In genomic region chr3:173399001-173399400, GRCh38 we compare ENCODE assay signal across 15 cellular contexts. TPM values are rescaled to one million over a fixed set of nuclear protein-coding genes. Genes with fewer than 3 reads are reported as not detected.
DNase-seq lines count a peak whose midpoint lies in the region; ATAC-seq and TF ChIP-seq lines count a peak whose summit lies in the region.
"Had no signal": no experiment of that assay in that cellular context is flagged by ENCODE, and none has a peak within 500 bp of the region (broad histone marks: within the 10 kb centered on the region; RNA-seq: fewer than 3 reads in every experiment).

No MANE protein-coding gene starts in this region.

- CTCF ChIA-PET in PC-9 (lab: Charles Lee), result no interaction called here

- ATAC-seq in GM23338 (no peak), psoas muscle (no peak)
- ATAC-seq: esophagus mucosa, PC-3 had no signal

- no peaks in the 10 kb centered on the region for H3F3A ChIP-seq in GM23338 (replicated peaks; ENCODE audit: low read depth)
- H3F3A ChIP-seq in PC-9 (ENCODE audit: insufficient read depth, low read depth), result peaks cover 6% of the 10 kb centered on the region; the same call in 1 of the 2 replicates

- no TSS peak for BruUV-seq in PC-9 (replicated peaks; lab: Mats Ljungman, UMichigan)

- H3K9me3 Mint-ChIP-seq in GM23338, result no peaks in the 10 kb centered on the region; the same call in 2 of the 3 replicates
- peaks cover 2% of the 10 kb centered on the region for H3K9me3 Mint-ChIP-seq in activated T-cell treated with anti-CD3 and anti-CD28 coated beads, Interleukin-2, amount 50 U/mL, for 24 hours

- H3K4me1 Mint-ChIP-seq in GM23338, result peaks cover 31% of the 10 kb centered on the region
- H3K4me1 Mint-ChIP-seq in activated T-cell treated with anti-CD3 and anti-CD28 coated beads, Interleukin-2, amount 50 U/mL, for 24 hours (ENCODE audit: low read depth), result peaks cover 30% of the 10 kb centered on the region

- H3K36me3 Mint-ChIP-seq in GM23338 (ENCODE audit: low read depth), result no peaks in the 10 kb centered on the region; the same call in 2 of the 3 replicates
- no peaks in the 10 kb centered on the region for H3K36me3 Mint-ChIP-seq in activated T-cell treated with anti-CD3 and anti-CD28 coated beads, Interleukin-2, amount 50 U/mL, for 24 hours (ENCODE audit: low read depth)

- no peaks in the 10 kb centered on the region for H4K20me1 ChIP-seq in GM23338 (replicated peaks; ENCODE audit: insufficient read depth)
- H4K20me1 ChIP-seq in PC-9 (ENCODE audit: insufficient read depth), result no peaks in the 10 kb centered on the region

- H3K27me3 Mint-ChIP-seq in GM23338 (ENCODE audit: insufficient read depth, low read depth, poor library complexity), result peaks cover 13% of the 10 kb centered on the region
- peaks cover 68% of the 10 kb centered on the region for H3K27me3 Mint-ChIP-seq in activated T-cell treated with anti-CD3 and anti-CD28 coated beads, Interleukin-2, amount 50 U/mL, for 24 hours

- TF ChIP-seq CTCF in GM23338 (conservative IDR thresholded peaks at IDR 0.05; ENCODE audit: low read depth in 2 of 2) (no peak), PC-9 (conservative IDR thresholded peaks at IDR 0.05) (no peak), psoas muscle (IDR thresholded peaks at IDR 0.05) (no peak)

- peaks cover 18% of the 10 kb centered on the region for H3K4me1 ChIP-seq in GM23338 (ENCODE audit: insufficient read depth)
- H3K4me1 ChIP-seq in PC-9 (replicated peaks; ENCODE audit: insufficient read depth), result peaks cover 30% of the 10 kb centered on the region
- peaks cover 11% of the 10 kb centered on the region for H3K4me1 ChIP-seq in psoas muscle

- H3K4me3 Mint-ChIP-seq in GM23338, result peak overlapping the region; percentile 94
- H3K4me3 Mint-ChIP-seq in activated T-cell treated with anti-CD3 and anti-CD28 coated beads, Interleukin-2, amount 50 U/mL, for 24 hours, result no peak overlapping the region

- H3K27me3 ChIP-seq in GM23338 (ENCODE audit: insufficient read depth) (peaks cover 23% of the 10 kb centered on the region), PC-9 (ENCODE audit: insufficient read depth, low read depth) (peaks cover 41% of the 10 kb centered on the region), psoas muscle (ENCODE audit: insufficient read depth in 3 of 3, low read length in 2 of 3) (peaks cover 0 to 40% (median 0%) of the 10 kb centered on the region in 3 donors)

- H3K36me3 ChIP-seq in GM23338 (ENCODE audit: insufficient read depth) (no peaks in the 10 kb centered on the region), PC-9 (ENCODE audit: low read depth) (no peaks in the 10 kb centered on the region), psoas muscle (ENCODE audit: insufficient read depth in 1 of 2, low read depth in 1 of 2) (no peaks in the 10 kb centered on the region)
- H3K36me3 ChIP-seq: suprapubic skin had no signal

- no peak overlapping the region for H3K27ac Mint-ChIP-seq in GM23338
- no peak overlapping the region for H3K27ac Mint-ChIP-seq in activated T-cell treated with anti-CD3 and anti-CD28 coated beads, Interleukin-2, amount 50 U/mL, for 24 hours

- peak overlapping the region; percentile 98 for H3K4me2 ChIP-seq in GM23338
- H3K4me2 ChIP-seq in PC-9, result peak overlapping the region; percentile 85; the same call in 1 of the 2 replicates

- H3K27ac ChIP-seq in GM23338 (ENCODE audit: low read depth) (no peak overlapping the region), PC-9 (no peak overlapping the region), psoas muscle (no peak overlapping the region)
- H3K27ac ChIP-seq: suprapubic skin had no signal

- H3K79me2 ChIP-seq in GM23338 (replicated peaks; ENCODE audit: insufficient read depth), result no peaks in the 10 kb centered on the region
- no peaks in the 10 kb centered on the region for H3K79me2 ChIP-seq in PC-9 (ENCODE audit: low read depth)

- WGBS in psoas muscle, 3 donors, result 82 to 95% (median 90%) methylated on average over 1 of the region's 1 CpG

- no peaks in the 10 kb centered on the region for H3K9me3 ChIP-seq in PC-9 (ENCODE audit: insufficient read depth, low read depth)
- no peaks in the 10 kb centered on the region for H3K9me3 ChIP-seq in psoas muscle
- H3K9me3 ChIP-seq: suprapubic skin had no signal

- intact Hi-C loops in PC-9 (cut with micrococcal nuclease; ENCODE audit: unreplicated experiment) (loop anchor here (5.0 to 10.0 kb wide), 3 partner anchors 554 to 1043 kb away; no protein-coding TSS in a partner anchor), psoas muscle (cut with DNase I) (no loop called here)

- DNase-seq in GM23338 (ENCODE audit: low spot score) (no peak), PC-9 (no peak), fibroblast of peridontal ligament (ENCODE audit: extremely low read depth) (peak; percentile 23), psoas muscle (no peak), SIG-M5 treated with dmso at 0.1 percent for 504 hours (lab: John Stamatoyannopoulos, UW; ENCODE audit: unreplicated experiment) (no peak), activated gamma-delta T cell treated with Interleukin-2 at 50 U/mL for 16 hours (no peak)
- DNase-seq in activated T-cell treated with anti-CD3 and anti-CD28 coated beads, Interleukin-2, amount 50 U/mL, for 24 hours, result no peak
- DNase-seq: activated CD4-positive, alpha-beta T cell treated with anti-CD3 and anti-CD28 coated beads, Interleukin-2, amount 50 U/mL, for 48 hours; activated naive CD4-positive, alpha-beta T cell treated with Interleukin-2 at 50 U/mL for 16 hours; Calu3; caudate nucleus; PC-3; T-helper 2 cell had no signal

- no peaks in the 10 kb centered on the region for H3K9me2 ChIP-seq in GM23338 (ENCODE audit: insufficient read depth)
- no peaks in the 10 kb centered on the region for H3K9me2 ChIP-seq in PC-9 (ENCODE audit: insufficient read depth)

- POLR2A ChIA-PET in PC-9 (lab: Charles Lee; ENCODE audit: unreplicated experiment), result no interaction called here

- H2AFZ ChIP-seq in GM23338 (no peak overlapping the region), PC-9 (no peak overlapping the region)

- H3K4me3 ChIP-seq in GM23338 (peak overlapping the region; percentile 81), PC-9 (no peak overlapping the region), psoas muscle (peak overlapping the region; percentile 73)

TF ChIP-seq in GM23338, 12 proteins besides CTCF, POLR2A, EP300 and RAD21 (continues in another document):
- TF ChIP-seq REST (IDR thresholded peaks at IDR 0.05; ENCODE audit: unreplicated experiment), result no peak
- no peak for TF ChIP-seq EZH2 (IDR thresholded peaks at IDR 0.05; ENCODE audit: low read depth, unreplicated experiment)
- TF ChIP-seq ETS1 (IDR thresholded peaks at IDR 0.05), result no peak
- no peak for TF ChIP-seq JUNB (IDR thresholded peaks at IDR 0.05; ENCODE audit: unreplicated experiment)

RNA-seq across cellular contexts. Expression of gene NLGN1, which starts 1.5 kb away (rescaled TPM):
- 9.6 and 18.6 TPM in 2 replicates for total RNA-seq in GM23338 (2014; rRNA removed; shearing (Covaris generic))
- polyA plus RNA-seq in GM23338 (2016; fragmentation: Nextera tagmentation; extraction: Ambion mirVana) (4.4 and 6.5 TPM in 2 replicates), psoas muscle (under 1 TPM; 0.04 to 0.12 (median 0.07) TPM)
- total RNA-seq in PC-9 (2021) (1.4 TPM in 2 replicates), psoas muscle (1 to 10 TPM in 1 of 4 donors, under 1 TPM in 3; 0.54 to 1.0 (median 0.76) TPM)
